Comparison of ENCODE assay signal across 8 cellular contexts in the genomic region with DNA sequence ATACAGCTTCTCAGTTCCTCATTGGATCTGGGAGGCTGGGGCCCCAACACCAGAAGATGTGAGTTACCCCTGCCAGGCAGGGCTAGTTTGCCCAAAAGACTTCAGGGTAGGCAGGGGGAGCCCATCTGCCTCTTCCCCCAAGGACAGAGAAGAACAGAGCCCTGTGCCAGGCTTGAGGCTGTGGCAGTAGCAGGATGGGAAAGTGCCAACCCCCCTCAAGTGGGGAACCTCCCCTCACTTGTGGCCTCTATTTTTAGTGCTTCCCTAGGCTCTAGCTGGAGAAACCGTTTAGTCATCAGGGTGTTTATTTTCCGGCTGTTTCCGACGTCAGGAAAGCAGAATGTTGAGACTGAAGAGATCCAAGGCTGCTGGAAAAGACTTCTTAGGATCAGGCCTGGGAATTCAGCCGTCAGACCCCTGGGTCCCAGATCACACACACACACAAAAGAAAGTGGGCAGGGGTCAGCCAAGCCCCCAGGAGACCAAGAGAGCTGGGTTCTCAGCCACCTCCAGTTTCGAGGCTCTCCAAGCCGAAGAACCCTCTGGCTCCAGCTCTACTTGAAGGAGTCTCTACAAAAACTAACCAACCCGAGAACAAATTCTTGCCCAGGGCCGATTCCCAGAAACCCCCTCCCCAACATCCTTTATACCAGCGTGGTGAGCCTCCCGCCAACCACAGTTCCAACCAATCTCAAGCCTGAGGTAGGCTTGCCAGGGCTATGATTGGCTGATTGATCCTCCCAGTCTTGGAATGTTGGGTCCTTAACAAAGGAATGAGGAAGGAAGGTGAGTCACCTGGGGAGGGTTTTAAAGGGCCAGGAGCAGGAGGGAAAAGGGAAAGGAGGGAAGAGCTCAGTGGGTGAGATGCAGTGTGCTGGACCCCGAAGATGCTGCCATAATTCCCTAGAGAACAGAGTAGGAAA. TPM values are rescaled to one million over a fixed set of nuclear protein-coding genes. Genes with fewer than 3 reads are reported as not detected.
DNase-seq lines count a peak whose midpoint lies in the region; ATAC-seq and TF ChIP-seq lines count a peak whose summit lies in the region.

No MANE protein-coding gene starts in this region.

- TF ChIP-seq CTCF in chondrocyte (IDR thresholded peaks at IDR 0.05) (no peak), kidney epithelial cell (IDR thresholded peaks at IDR 0.05; ENCODE audit: insufficient read depth, low read length, poor library complexity, severe bottlenecking) (no peak)

- H3K27me3 Mint-ChIP-seq in chondrocyte (ENCODE audit: low read depth): no peaks in the 10 kb centered on the region

- no peaks in the 10 kb centered on the region for H3K36me3 ChIP-seq in kidney epithelial cell (ENCODE audit: control insufficient read depth, insufficient read depth, low read length)

- ATAC-seq in stimulated activated effector memory CD8-positive, alpha-beta T cell treated with anti-CD3 and anti-CD28 coated beads, Interleukin-12 subunit alpha, Interleukin-12 subunit beta, amount 100 ng/mL, for 72 hours: no peak
- ATAC-seq in HG03565 (IDR thresholded peaks at IDR 0.05; ENCODE audit: unreplicated experiment): no peak
- ATAC-seq in HG02571 (IDR thresholded peaks at IDR 0.05; ENCODE audit: unreplicated experiment): no peak

- peaks cover 60% of the 10 kb centered on the region for H3K4me1 Mint-ChIP-seq in chondrocyte (ENCODE audit: low read depth)
- peaks cover 70% of the 10 kb centered on the region for H3K4me1 Mint-ChIP-seq in stimulated activated effector memory CD8-positive, alpha-beta T cell treated with anti-CD3 and anti-CD28 coated beads, Interleukin-12 subunit alpha, Interleukin-12 subunit beta, amount 100 ng/mL, for 72 hours

- DNase-seq in NOMO-1 (lab: John Stamatoyannopoulos, UW; ENCODE audit: unreplicated experiment in 2 of 2) (peak; percentile 17 to 56), NOMO-1 treated with dmso at 0.1 percent for 144 hours (lab: John Stamatoyannopoulos, UW; ENCODE audit: unreplicated experiment) (no peak), RKO (ENCODE audit: low spot score) (peak; percentile 88), chondrocyte (ENCODE audit: low spot score) (peak; percentile 68), kidney epithelial cell (ENCODE audit: low read depth) (peak; percentile 90)
- DNase-seq in stimulated activated effector memory CD8-positive, alpha-beta T cell treated with anti-CD3 and anti-CD28 coated beads, Interleukin-12 subunit alpha, Interleukin-12 subunit beta, amount 100 ng/mL, for 72 hours (ENCODE audit: low spot score in 2 of 2): peak in 1 of 2 donors; percentile 53

- H3K27me3 ChIP-seq in kidney epithelial cell (ENCODE audit: control insufficient read depth, insufficient read depth, low read length): no peaks in the 10 kb centered on the region

- peak overlapping the region; percentile 11 for H3K4me3 ChIP-seq in kidney epithelial cell (ENCODE audit: low read depth, low read length)

- no peaks in the 10 kb centered on the region for H3K9me3 Mint-ChIP-seq in chondrocyte (ENCODE audit: low read depth)
- no peaks in the 10 kb centered on the region for H3K9me3 Mint-ChIP-seq in stimulated activated effector memory CD8-positive, alpha-beta T cell treated with anti-CD3 and anti-CD28 coated beads, Interleukin-12 subunit alpha, Interleukin-12 subunit beta, amount 100 ng/mL, for 72 hours

- no peaks in the 10 kb centered on the region for H3K36me3 Mint-ChIP-seq in chondrocyte (ENCODE audit: low read depth)
- H3K36me3 Mint-ChIP-seq in stimulated activated effector memory CD8-positive, alpha-beta T cell treated with anti-CD3 and anti-CD28 coated beads, Interleukin-12 subunit alpha, Interleukin-12 subunit beta, amount 100 ng/mL, for 72 hours: peaks cover 34% of the 10 kb centered on the region

- H3K4me3 Mint-ChIP-seq in chondrocyte (ENCODE audit: unreplicated experiment): peak overlapping the region; percentile 58
- H3K4me3 Mint-ChIP-seq in stimulated activated effector memory CD8-positive, alpha-beta T cell treated with anti-CD3 and anti-CD28 coated beads, Interleukin-12 subunit alpha, Interleukin-12 subunit beta, amount 100 ng/mL, for 72 hours: peak overlapping the region; percentile 85

- peak overlapping the region; percentile 99 for H3K27ac Mint-ChIP-seq in chondrocyte (ENCODE audit: unreplicated experiment)
- H3K27ac Mint-ChIP-seq in stimulated activated effector memory CD8-positive, alpha-beta T cell treated with anti-CD3 and anti-CD28 coated beads, Interleukin-12 subunit alpha, Interleukin-12 subunit beta, amount 100 ng/mL, for 72 hours: peak overlapping the region; percentile 99

RNA-seq across cellular contexts. Expression of a gene that starts 2.4 kb away (rescaled TPM):
- 42.3 to 64.7 TPM (median 62.0 TPM) in 3 replicates for total RNA-seq in chondrocyte
- total RNA-seq in kidney epithelial cell: 16.6 and 22.0 TPM in 2 replicates
